ENCODE assay signal across 1 cellular context in the genomic region with DNA sequence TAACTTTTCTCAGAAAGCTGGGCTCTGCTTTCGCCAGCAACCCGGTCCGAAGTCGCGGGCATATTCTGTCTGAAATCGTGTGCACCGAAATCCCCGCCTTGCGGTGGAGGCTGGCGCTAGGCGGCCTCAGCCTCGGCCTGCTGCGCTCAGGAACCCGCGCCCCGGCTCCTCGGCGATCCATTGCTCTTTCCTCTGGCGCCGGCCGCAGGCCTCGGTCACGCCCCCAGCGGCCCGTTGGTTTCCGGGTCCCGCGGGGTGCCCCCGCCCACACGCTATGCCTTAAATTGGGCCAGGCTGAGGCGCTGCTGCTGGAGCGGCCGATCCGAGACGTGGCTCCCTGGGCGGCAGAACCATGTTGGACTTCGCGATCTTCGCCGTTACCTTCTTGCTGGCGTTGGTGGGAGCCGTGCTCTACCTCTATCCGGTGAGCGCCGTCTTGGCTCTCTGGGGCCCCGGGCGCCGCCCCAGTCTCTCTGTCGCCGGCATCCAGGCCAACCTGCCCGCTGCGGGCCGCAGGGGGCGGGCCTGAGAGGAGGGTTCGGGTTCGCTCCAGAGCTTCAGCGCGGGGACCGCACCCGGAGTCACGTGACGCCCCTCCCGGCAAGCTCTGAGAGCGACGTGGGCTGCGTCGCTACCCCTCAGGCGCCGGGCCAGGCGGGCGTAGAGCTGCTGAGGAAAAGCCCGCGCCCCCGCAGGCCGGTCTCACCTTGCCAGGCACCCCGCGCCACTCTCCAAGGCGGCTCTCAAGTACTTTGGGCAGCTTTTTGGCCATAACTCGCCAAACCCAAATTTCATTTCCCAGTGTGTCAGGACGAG.
TF ChIP-seq lines count a peak whose summit lies in the region.

A gene with protein sequence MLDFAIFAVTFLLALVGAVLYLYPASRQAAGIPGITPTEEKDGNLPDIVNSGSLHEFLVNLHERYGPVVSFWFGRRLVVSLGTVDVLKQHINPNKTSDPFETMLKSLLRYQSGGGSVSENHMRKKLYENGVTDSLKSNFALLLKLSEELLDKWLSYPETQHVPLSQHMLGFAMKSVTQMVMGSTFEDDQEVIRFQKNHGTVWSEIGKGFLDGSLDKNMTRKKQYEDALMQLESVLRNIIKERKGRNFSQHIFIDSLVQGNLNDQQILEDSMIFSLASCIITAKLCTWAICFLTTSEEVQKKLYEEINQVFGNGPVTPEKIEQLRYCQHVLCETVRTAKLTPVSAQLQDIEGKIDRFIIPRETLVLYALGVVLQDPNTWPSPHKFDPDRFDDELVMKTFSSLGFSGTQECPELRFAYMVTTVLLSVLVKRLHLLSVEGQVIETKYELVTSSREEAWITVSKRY (plus strand): TSS at position 308 of the 816 bp plus-strand sequence. CDS start 45 bp downstream, at position 353.

TF ChIP-seq in HepG2, 621 proteins besides CTCF, POLR2A, EP300 and RAD21 (continued from another document and continues in another):
- TF ChIP-seq, protein P1, sequence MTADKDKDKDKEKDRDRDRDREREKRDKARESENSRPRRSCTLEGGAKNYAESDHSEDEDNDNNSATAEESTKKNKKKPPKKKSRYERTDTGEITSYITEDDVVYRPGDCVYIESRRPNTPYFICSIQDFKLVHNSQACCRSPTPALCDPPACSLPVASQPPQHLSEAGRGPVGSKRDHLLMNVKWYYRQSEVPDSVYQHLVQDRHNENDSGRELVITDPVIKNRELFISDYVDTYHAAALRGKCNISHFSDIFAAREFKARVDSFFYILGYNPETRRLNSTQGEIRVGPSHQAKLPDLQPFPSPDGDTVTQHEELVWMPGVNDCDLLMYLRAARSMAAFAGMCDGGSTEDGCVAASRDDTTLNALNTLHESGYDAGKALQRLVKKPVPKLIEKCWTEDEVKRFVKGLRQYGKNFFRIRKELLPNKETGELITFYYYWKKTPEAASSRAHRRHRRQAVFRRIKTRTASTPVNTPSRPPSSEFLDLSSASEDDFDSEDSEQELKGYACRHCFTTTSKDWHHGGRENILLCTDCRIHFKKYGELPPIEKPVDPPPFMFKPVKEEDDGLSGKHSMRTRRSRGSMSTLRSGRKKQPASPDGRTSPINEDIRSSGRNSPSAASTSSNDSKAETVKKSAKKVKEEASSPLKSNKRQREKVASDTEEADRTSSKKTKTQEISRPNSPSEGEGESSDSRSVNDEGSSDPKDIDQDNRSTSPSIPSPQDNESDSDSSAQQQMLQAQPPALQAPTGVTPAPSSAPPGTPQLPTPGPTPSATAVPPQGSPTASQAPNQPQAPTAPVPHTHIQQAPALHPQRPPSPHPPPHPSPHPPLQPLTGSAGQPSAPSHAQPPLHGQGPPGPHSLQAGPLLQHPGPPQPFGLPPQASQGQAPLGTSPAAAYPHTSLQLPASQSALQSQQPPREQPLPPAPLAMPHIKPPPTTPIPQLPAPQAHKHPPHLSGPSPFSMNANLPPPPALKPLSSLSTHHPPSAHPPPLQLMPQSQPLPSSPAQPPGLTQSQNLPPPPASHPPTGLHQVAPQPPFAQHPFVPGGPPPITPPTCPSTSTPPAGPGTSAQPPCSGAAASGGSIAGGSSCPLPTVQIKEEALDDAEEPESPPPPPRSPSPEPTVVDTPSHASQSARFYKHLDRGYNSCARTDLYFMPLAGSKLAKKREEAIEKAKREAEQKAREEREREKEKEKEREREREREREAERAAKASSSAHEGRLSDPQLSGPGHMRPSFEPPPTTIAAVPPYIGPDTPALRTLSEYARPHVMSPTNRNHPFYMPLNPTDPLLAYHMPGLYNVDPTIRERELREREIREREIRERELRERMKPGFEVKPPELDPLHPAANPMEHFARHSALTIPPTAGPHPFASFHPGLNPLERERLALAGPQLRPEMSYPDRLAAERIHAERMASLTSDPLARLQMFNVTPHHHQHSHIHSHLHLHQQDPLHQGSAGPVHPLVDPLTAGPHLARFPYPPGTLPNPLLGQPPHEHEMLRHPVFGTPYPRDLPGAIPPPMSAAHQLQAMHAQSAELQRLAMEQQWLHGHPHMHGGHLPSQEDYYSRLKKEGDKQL (CRISPR knock-in tag; IDR thresholded peaks at IDR 0.05; ENCODE audit: low read depth), result peak; percentile 25; the same call in 1 of the 2 replicates
- TF ChIP-seq FOXM1 (CRISPR knock-in tag; IDR thresholded peaks at IDR 0.05) (peak; percentile 81; the same call in 1 of the 2 replicates), ZNF138 (CRISPR knock-in tag; IDR thresholded peaks at IDR 0.05; ENCODE audit: low read depth) (0 out of 2 replicates have a peak, but pooled peaks have one; percentile 19), PPARG (CRISPR knock-in tag; conservative IDR thresholded peaks at IDR 0.05) (peak; percentile 57), ZNF703 (CRISPR knock-in tag; IDR thresholded peaks at IDR 0.05; ENCODE audit: borderline replicate concordance) (peak; percentile 98), KLF12 (CRISPR knock-in tag; IDR thresholded peaks at IDR 0.05; ENCODE audit: borderline replicate concordance) (peak; percentile 96), ZNF333 (CRISPR knock-in tag; IDR thresholded peaks at IDR 0.05; ENCODE audit: borderline replicate concordance) (peak; percentile 96), SIX1 (CRISPR knock-in tag; IDR thresholded peaks at IDR 0.05; ENCODE audit: borderline replicate concordance) (no peak), ZNF3 (CRISPR knock-in tag; IDR thresholded peaks at IDR 0.05) (no peak), ZNF557 (CRISPR knock-in tag; IDR thresholded peaks at IDR 0.05) (peak; percentile 71; the same call in 1 of the 2 replicates), ZNF660 (CRISPR knock-in tag; IDR thresholded peaks at IDR 0.05; ENCODE audit: borderline replicate concordance, low read depth) (no peak; the same call in 1 of the 2 replicates), THYN1 (CRISPR knock-in tag; IDR thresholded peaks at IDR 0.05; ENCODE audit: borderline replicate concordance, low read depth) (peak; percentile 47; the same call in 1 of the 2 replicates), ZNF879 (CRISPR knock-in tag; IDR thresholded peaks at IDR 0.05) (peak; percentile 82; the same call in 1 of the 2 replicates), TOPORS (CRISPR knock-in tag; IDR thresholded peaks at IDR 0.05) (peak; percentile 89), MTA3 (CRISPR knock-in tag; IDR thresholded peaks at IDR 0.05) (no peak), FOXK1 (CRISPR knock-in tag; IDR thresholded peaks at IDR 0.05; ENCODE audit: borderline replicate concordance, low read depth) (peak; percentile 86), CC2D1A (CRISPR knock-in tag; IDR thresholded peaks at IDR 0.05) (0 out of 2 replicates have a peak, but pooled peaks have one; percentile 67), POLR2G (IDR thresholded peaks at IDR 0.05; ENCODE audit: low read depth, low read length) (peak; percentile 99), NCOA1 (CRISPR knock-in tag; IDR thresholded peaks at IDR 0.05) (no peak; the same call in 1 of the 2 replicates), RCOR2 (CRISPR knock-in tag; IDR thresholded peaks at IDR 0.05) (peak; percentile 14; the same call in 1 of the 2 replicates), ZNF350 (CRISPR knock-in tag; IDR thresholded peaks at IDR 0.05; ENCODE audit: borderline replicate concordance, low read depth) (peak; percentile 91), ZNF720 (CRISPR knock-in tag; IDR thresholded peaks at IDR 0.05) (no peak), MAF1 (CRISPR knock-in tag; IDR thresholded peaks at IDR 0.05; ENCODE audit: borderline replicate concordance) (peak; percentile 89), RXRA (CRISPR knock-in tag; IDR thresholded peaks at IDR 0.05) (peak; percentile 85; the same call in 1 of the 2 replicates), POLR2AphosphoS5 (IDR thresholded peaks at IDR 0.05; ENCODE audit: low read depth, low read length) (peak; percentile 96), PAWR (CRISPR knock-in tag; IDR thresholded peaks at IDR 0.05; ENCODE audit: borderline replicate concordance) (no peak), MEF2D (CRISPR knock-in tag; IDR thresholded peaks at IDR 0.05) (peak; percentile 82; the same call in 1 of the 2 replicates), IRF2 (CRISPR knock-in tag; IDR thresholded peaks at IDR 0.05) (peak; percentile 87; the same call in 1 of the 2 replicates)
- TF ChIP-seq, protein P2, sequence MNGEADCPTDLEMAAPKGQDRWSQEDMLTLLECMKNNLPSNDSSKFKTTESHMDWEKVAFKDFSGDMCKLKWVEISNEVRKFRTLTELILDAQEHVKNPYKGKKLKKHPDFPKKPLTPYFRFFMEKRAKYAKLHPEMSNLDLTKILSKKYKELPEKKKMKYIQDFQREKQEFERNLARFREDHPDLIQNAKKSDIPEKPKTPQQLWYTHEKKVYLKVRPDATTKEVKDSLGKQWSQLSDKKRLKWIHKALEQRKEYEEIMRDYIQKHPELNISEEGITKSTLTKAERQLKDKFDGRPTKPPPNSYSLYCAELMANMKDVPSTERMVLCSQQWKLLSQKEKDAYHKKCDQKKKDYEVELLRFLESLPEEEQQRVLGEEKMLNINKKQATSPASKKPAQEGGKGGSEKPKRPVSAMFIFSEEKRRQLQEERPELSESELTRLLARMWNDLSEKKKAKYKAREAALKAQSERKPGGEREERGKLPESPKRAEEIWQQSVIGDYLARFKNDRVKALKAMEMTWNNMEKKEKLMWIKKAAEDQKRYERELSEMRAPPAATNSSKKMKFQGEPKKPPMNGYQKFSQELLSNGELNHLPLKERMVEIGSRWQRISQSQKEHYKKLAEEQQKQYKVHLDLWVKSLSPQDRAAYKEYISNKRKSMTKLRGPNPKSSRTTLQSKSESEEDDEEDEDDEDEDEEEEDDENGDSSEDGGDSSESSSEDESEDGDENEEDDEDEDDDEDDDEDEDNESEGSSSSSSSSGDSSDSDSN (CRISPR knock-in tag; IDR thresholded peaks at IDR 0.05), result peak; percentile 97
- TF ChIP-seq, protein P3, sequence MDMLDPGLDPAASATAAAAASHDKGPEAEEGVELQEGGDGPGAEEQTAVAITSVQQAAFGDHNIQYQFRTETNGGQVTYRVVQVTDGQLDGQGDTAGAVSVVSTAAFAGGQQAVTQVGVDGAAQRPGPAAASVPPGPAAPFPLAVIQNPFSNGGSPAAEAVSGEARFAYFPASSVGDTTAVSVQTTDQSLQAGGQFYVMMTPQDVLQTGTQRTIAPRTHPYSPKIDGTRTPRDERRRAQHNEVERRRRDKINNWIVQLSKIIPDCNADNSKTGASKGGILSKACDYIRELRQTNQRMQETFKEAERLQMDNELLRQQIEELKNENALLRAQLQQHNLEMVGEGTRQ (IDR thresholded peaks at IDR 0.05; ENCODE audit: low read depth, low read length), result peak; percentile 96
- TF ChIP-seq, protein P3 (CRISPR knock-in tag; IDR thresholded peaks at IDR 0.05; ENCODE audit: borderline replicate concordance), result peak; percentile 99
- TF ChIP-seq, protein P4, sequence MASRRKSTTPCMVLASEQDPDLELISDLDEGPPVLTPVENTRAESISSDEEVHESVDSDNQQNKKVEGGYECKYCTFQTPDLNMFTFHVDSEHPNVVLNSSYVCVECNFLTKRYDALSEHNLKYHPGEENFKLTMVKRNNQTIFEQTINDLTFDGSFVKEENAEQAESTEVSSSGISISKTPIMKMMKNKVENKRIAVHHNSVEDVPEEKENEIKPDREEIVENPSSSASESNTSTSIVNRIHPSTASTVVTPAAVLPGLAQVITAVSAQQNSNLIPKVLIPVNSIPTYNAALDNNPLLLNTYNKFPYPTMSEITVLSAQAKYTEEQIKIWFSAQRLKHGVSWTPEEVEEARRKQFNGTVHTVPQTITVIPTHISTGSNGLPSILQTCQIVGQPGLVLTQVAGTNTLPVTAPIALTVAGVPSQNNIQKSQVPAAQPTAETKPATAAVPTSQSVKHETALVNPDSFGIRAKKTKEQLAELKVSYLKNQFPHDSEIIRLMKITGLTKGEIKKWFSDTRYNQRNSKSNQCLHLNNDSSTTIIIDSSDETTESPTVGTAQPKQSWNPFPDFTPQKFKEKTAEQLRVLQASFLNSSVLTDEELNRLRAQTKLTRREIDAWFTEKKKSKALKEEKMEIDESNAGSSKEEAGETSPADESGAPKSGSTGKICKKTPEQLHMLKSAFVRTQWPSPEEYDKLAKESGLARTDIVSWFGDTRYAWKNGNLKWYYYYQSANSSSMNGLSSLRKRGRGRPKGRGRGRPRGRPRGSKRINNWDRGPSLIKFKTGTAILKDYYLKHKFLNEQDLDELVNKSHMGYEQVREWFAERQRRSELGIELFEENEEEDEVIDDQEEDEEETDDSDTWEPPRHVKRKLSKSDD (CRISPR knock-in tag; IDR thresholded peaks at IDR 0.05; ENCODE audit: low read depth), result no peak
- TF ChIP-seq, protein P5, sequence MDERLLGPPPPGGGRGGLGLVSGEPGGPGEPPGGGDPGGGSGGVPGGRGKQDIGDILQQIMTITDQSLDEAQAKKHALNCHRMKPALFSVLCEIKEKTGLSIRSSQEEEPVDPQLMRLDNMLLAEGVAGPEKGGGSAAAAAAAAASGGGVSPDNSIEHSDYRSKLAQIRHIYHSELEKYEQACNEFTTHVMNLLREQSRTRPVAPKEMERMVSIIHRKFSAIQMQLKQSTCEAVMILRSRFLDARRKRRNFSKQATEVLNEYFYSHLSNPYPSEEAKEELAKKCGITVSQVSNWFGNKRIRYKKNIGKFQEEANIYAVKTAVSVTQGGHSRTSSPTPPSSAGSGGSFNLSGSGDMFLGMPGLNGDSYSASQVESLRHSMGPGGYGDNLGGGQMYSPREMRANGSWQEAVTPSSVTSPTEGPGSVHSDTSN (CRISPR knock-in tag; IDR thresholded peaks at IDR 0.05), result no peak
- TF ChIP-seq, protein P6, sequence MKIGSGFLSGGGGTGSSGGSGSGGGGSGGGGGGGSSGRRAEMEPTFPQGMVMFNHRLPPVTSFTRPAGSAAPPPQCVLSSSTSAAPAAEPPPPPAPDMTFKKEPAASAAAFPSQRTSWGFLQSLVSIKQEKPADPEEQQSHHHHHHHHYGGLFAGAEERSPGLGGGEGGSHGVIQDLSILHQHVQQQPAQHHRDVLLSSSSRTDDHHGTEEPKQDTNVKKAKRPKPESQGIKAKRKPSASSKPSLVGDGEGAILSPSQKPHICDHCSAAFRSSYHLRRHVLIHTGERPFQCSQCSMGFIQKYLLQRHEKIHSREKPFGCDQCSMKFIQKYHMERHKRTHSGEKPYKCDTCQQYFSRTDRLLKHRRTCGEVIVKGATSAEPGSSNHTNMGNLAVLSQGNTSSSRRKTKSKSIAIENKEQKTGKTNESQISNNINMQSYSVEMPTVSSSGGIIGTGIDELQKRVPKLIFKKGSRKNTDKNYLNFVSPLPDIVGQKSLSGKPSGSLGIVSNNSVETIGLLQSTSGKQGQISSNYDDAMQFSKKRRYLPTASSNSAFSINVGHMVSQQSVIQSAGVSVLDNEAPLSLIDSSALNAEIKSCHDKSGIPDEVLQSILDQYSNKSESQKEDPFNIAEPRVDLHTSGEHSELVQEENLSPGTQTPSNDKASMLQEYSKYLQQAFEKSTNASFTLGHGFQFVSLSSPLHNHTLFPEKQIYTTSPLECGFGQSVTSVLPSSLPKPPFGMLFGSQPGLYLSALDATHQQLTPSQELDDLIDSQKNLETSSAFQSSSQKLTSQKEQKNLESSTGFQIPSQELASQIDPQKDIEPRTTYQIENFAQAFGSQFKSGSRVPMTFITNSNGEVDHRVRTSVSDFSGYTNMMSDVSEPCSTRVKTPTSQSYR (CRISPR knock-in tag; IDR thresholded peaks at IDR 0.05; ENCODE audit: borderline replicate concordance), result peak; percentile 12; the same call in 1 of the 2 replicates
- TF ChIP-seq, protein P7, sequence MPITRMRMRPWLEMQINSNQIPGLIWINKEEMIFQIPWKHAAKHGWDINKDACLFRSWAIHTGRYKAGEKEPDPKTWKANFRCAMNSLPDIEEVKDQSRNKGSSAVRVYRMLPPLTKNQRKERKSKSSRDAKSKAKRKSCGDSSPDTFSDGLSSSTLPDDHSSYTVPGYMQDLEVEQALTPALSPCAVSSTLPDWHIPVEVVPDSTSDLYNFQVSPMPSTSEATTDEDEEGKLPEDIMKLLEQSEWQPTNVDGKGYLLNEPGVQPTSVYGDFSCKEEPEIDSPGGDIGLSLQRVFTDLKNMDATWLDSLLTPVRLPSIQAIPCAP (CRISPR knock-in tag; IDR thresholded peaks at IDR 0.05; ENCODE audit: low read depth), result no peak
